ENCODE assay signal across 21 cellular contexts in the genomic region with DNA sequence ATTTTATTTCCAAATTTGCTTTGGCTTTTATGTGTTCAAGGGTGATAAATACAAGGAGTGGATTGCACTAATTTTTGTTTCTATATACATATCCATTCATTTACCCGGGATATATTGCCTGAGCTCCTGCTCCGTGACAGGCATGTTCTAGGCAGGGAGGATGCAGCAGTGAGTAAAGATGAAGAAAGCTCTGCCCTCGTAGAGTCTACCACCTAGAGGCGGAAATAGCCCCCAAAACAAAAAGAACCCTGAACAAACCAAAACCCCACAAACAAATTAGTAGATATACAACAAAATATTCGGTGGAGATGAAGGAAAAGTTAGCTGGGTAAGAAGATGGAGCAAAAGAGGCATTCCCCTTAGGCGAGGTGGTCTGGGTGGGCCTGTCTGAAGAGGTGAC.
A peak's percentile ranks its signal among the peaks of the same experiment; 100 is the strongest.
DNase-seq lines count a peak whose midpoint lies in the region; ATAC-seq and TF ChIP-seq lines count a peak whose summit lies in the region.
"Had no signal": no experiment of that assay in that cellular context is flagged by ENCODE, and none has a peak within 500 bp of the region (broad histone marks: within the 10 kb centered on the region; RNA-seq: fewer than 3 reads in every experiment).

No MANE protein-coding gene starts in this region.

- H3K36me3 ChIP-seq in BE2C (no peaks in the 10 kb centered on the region), PC-3 (ENCODE audit: low read depth, low read length) (no peaks in the 10 kb centered on the region), esophagus squamous epithelium (no peaks in the 10 kb centered on the region), neuronal stem cell (replicated peaks in 1 of 2; ENCODE audit: control insufficient read depth in 2 of 2, insufficient read depth in 2 of 2, low read length in 2 of 2) (no peaks in the 10 kb centered on the region)

- H3K9me3 ChIP-seq in BE2C (no peaks in the 10 kb centered on the region), PC-3 (ENCODE audit: low read length) (no peaks in the 10 kb centered on the region), esophagus squamous epithelium (no peaks in the 10 kb centered on the region), neuronal stem cell (replicated peaks in 1 of 2; ENCODE audit: control insufficient read depth in 2 of 2, insufficient read depth in 1 of 2, low read depth in 1 of 2, low read length in 2 of 2) (no peaks in the 10 kb centered on the region)
- H3K9me3 ChIP-seq: SK-N-SH had no signal

- no peak overlapping the region for H3K14ac ChIP-seq in neuronal stem cell (ENCODE audit: low read length)

- H3F3A ChIP-seq in PC-3 (ENCODE audit: low read length, unreplicated experiment), result no peaks in the 10 kb centered on the region

- H2BK12ac ChIP-seq in neuronal stem cell (ENCODE audit: low read length), result no peak overlapping the region

- no peak overlapping the region for H3K9ac ChIP-seq in PC-3 (ENCODE audit: low read length)
- H3K9ac ChIP-seq in neuronal stem cell (ENCODE audit: low read depth, low read length, poor library complexity), result no peak overlapping the region
- H3K9ac ChIP-seq: SK-N-SH had no signal

- intact Hi-C loops in PC-3 (cut with micrococcal nuclease) (no loop called here), esophagus squamous epithelium (cut with DNase I) (no loop called here)

- H3K4me2 ChIP-seq in PC-3 (ENCODE audit: low read length) (no peak overlapping the region), neuronal stem cell (ENCODE audit: insufficient read depth, low read length, poor library complexity, severe bottlenecking) (no peak overlapping the region)
- H3K4me2 ChIP-seq: PC-9, SK-N-SH had no signal

- peaks cover 32% of the 10 kb centered on the region for H3K4me1 ChIP-seq in BE2C
- no peaks in the 10 kb centered on the region for H3K4me1 ChIP-seq in PC-3 (ENCODE audit: insufficient read depth, low read length)
- H3K4me1 ChIP-seq in esophagus squamous epithelium, result peaks cover 54 to 100% (median 77%) of the 10 kb centered on the region in 3 donors
- peaks cover 0 to 9% of the 10 kb centered on the region in 2 donors for H3K4me1 ChIP-seq in neuronal stem cell (ENCODE audit: control insufficient read depth in 2 of 2, insufficient read depth in 1 of 2, low read depth in 1 of 2, low read length in 2 of 2)

- H3K9me3 Mint-ChIP-seq in stimulated activated memory B cell treated with anti-CD40 and anti-IgM and Interleukin-4, amounts not matched to agents 10 μg/mL and 1 μg/mL and 100 μg/mL, for 72 hours, result no peaks in the 10 kb centered on the region
- H3K9me3 Mint-ChIP-seq in T-helper 2 cell treated with Interferon-gamma antibody and Interleukin-4, amounts not matched to agents 5 μg/mL and 100 μg/mL, for 36 hours, result no peaks in the 10 kb centered on the region
- H3K9me3 Mint-ChIP-seq: CD4-positive, CD25-positive, alpha-beta regulatory T cell had no signal

- no peak overlapping the region for H2AK5ac ChIP-seq in neuronal stem cell (ENCODE audit: low read depth, low read length)

- DNase-seq in BE2C (peak; percentile 5), PC-3 (no peak), esophagus squamous epithelium (lab: John Stamatoyannopoulos, UW) (no peak), neuronal stem cell (ENCODE audit: low spot score) (no peak)
- DNase-seq in T-helper 2 cell treated with Interferon-gamma antibody and Interleukin-4, amounts not matched to agents 5 μg/mL and 100 μg/mL, for 36 hours (ENCODE audit: low spot score), result no peak
- no peak for DNase-seq in activated CD4-positive, alpha-beta T cell treated with anti-CD3 and anti-CD28 coated beads, Interleukin-2, amount 50 U/mL, for 4 hours
- DNase-seq: CD4-positive, CD25-positive, alpha-beta regulatory T cell; DMS153; Karpas-422; NCI-H1105; NCI-H146; NCI-H1930; NCI-H2107; NCI-H524; NCI-H748 treated with DMSO at 0.1 percent for 48 hours; PC-9; RPMI8226; SIG-M5 had no signal

- TF ChIP-seq CTCF in BE2C (IDR thresholded peaks at IDR 0.05; ENCODE audit: low read depth, low read length) (0 out of 2 replicates have a peak, but pooled peaks have one; percentile 4), PC-3 (conservative IDR thresholded peaks at IDR 0.05; ENCODE audit: low read depth, low read length) (no peak), esophagus squamous epithelium (IDR thresholded peaks at IDR 0.05) (no peak)

- H4K91ac ChIP-seq in neuronal stem cell (ENCODE audit: low read depth, low read length, poor library complexity), result no peak overlapping the region

- no peaks in the 10 kb centered on the region for H3K9me2 ChIP-seq in PC-3 (replicated peaks; ENCODE audit: low read length)
- H3K9me2 ChIP-seq: SK-N-SH had no signal

- H3K79me2 ChIP-seq in PC-3 (ENCODE audit: low read length), result no peaks in the 10 kb centered on the region

- H3K4ac ChIP-seq in neuronal stem cell (ENCODE audit: low read length), result no peak overlapping the region

- H3K18ac ChIP-seq in neuronal stem cell (ENCODE audit: low read length), result no peak overlapping the region

- H3K4me3 ChIP-seq in BE2C (ENCODE audit: low read depth, low read length) (no peak overlapping the region), PC-3 (ENCODE audit: low read length) (no peak overlapping the region), esophagus squamous epithelium (no peak overlapping the region), neuronal stem cell (ENCODE audit: low read length in 2 of 2) (no peak overlapping the region)
- H3K4me3 ChIP-seq: PC-9 had no signal

- H3K36me3 Mint-ChIP-seq in stimulated activated memory B cell treated with anti-CD40 and anti-IgM and Interleukin-4, amounts not matched to agents 10 μg/mL and 1 μg/mL and 100 μg/mL, for 72 hours, result no peaks in the 10 kb centered on the region
- H3K36me3 Mint-ChIP-seq in T-helper 2 cell treated with Interferon-gamma antibody and Interleukin-4, amounts not matched to agents 5 μg/mL and 100 μg/mL, for 36 hours (ENCODE audit: low read depth), result no peaks in the 10 kb centered on the region
- H3K36me3 Mint-ChIP-seq: CD4-positive, CD25-positive, alpha-beta regulatory T cell had no signal

- peaks cover 9% of the 10 kb centered on the region for H3K27me3 Mint-ChIP-seq in stimulated activated memory B cell treated with anti-CD40 and anti-IgM and Interleukin-4, amounts not matched to agents 10 μg/mL and 1 μg/mL and 100 μg/mL, for 72 hours
- no peaks in the 10 kb centered on the region for H3K27me3 Mint-ChIP-seq in T-helper 2 cell treated with Interferon-gamma antibody and Interleukin-4, amounts not matched to agents 5 μg/mL and 100 μg/mL, for 36 hours (ENCODE audit: low read depth)

- POLR2A ChIA-PET in PC-3 (lab: Charles Lee; ENCODE audit: unreplicated experiment), result no interaction called here

- no peak for TF ChIP-seq POLR2A in esophagus squamous epithelium (IDR thresholded peaks at IDR 0.05)

- H4K20me1 ChIP-seq in PC-3 (ENCODE audit: low read length), result no peaks in the 10 kb centered on the region

- peak overlapping the region; percentile 40 for H2BK5ac ChIP-seq in neuronal stem cell (ENCODE audit: low read length)

- H2BK120ac ChIP-seq in neuronal stem cell (ENCODE audit: low read depth, low read length), result no peak overlapping the region

- H2AFZ ChIP-seq in PC-3 (ENCODE audit: low read length) (no peak overlapping the region), neuronal stem cell (ENCODE audit: low read length) (no peak overlapping the region)
- H2AFZ ChIP-seq: PC-9 had no signal

- no peak overlapping the region for H3K4me3 Mint-ChIP-seq in stimulated activated memory B cell treated with anti-CD40 and anti-IgM and Interleukin-4, amounts not matched to agents 10 μg/mL and 1 μg/mL and 100 μg/mL, for 72 hours
- H3K4me3 Mint-ChIP-seq in T-helper 2 cell treated with Interferon-gamma antibody and Interleukin-4, amounts not matched to agents 5 μg/mL and 100 μg/mL, for 36 hours, result no peak overlapping the region
- H3K4me3 Mint-ChIP-seq: CD4-positive, CD25-positive, alpha-beta regulatory T cell had no signal

- no peak overlapping the region for H4K8ac ChIP-seq in neuronal stem cell (ENCODE audit: low read depth, low read length)

- no TSS peak for BruUV-seq in PC-3 (replicated peaks; lab: Mats Ljungman, UMichigan)

- H3K27ac Mint-ChIP-seq in stimulated activated memory B cell treated with anti-CD40 and anti-IgM and Interleukin-4, amounts not matched to agents 10 μg/mL and 1 μg/mL and 100 μg/mL, for 72 hours, result no peak overlapping the region
- H3K27ac Mint-ChIP-seq in T-helper 2 cell treated with Interferon-gamma antibody and Interleukin-4, amounts not matched to agents 5 μg/mL and 100 μg/mL, for 36 hours, result no peak overlapping the region
- H3K27ac Mint-ChIP-seq: CD4-positive, CD25-positive, alpha-beta regulatory T cell had no signal

- H2BK15ac ChIP-seq in neuronal stem cell (ENCODE audit: low read length), result no peak overlapping the region

- H3K27ac ChIP-seq in PC-3 (ENCODE audit: low read length) (no peak overlapping the region), esophagus squamous epithelium (peak overlapping the region; percentile 33 to 90 (median 74)), neuronal stem cell (replicated peaks; ENCODE audit: low read length) (no peak overlapping the region)
- H3K27ac ChIP-seq: PC-9 had no signal

- H3K23ac ChIP-seq in neuronal stem cell (ENCODE audit: low read depth, low read length, poor library complexity), result no peak overlapping the region

- H3K79me1 ChIP-seq in neuronal stem cell (ENCODE audit: low read depth, low read length), result no peaks in the 10 kb centered on the region

- CTCF ChIA-PET in PC-3 (lab: Charles Lee), result no interaction called here

- ATAC-seq in PC-3, result peak; percentile 35
- ATAC-seq in stimulated activated memory B cell treated with anti-CD40 and anti-IgM and Interleukin-4, amounts not matched to agents 10 μg/mL and 1 μg/mL and 100 μg/mL, for 72 hours, result no peak
- ATAC-seq in GM21529 (IDR thresholded peaks at IDR 0.05; ENCODE audit: unreplicated experiment), result no peak

- WGBS in esophagus squamous epithelium, 2 donors, result 59 to 79% methylated on average over 6 of the region's 6 CpGs
- WGBS in neuronal stem cell (ENCODE audit: extremely low coverage in 2 of 2, insufficient read length in 2 of 2, insufficient replicate concordance in 1 of 2), 2 donors, result no CpG with 5 or more reads among the region's 6 CpGs

- H3K27me3 ChIP-seq in BE2C, result no peaks in the 10 kb centered on the region
- no peaks in the 10 kb centered on the region for H3K27me3 ChIP-seq in PC-3 (ENCODE audit: low read length)
- no peaks in the 10 kb centered on the region for H3K27me3 ChIP-seq in esophagus squamous epithelium
- H3K27me3 ChIP-seq in neuronal stem cell (ENCODE audit: control insufficient read depth in 3 of 3, insufficient read depth in 3 of 3, low read depth in 1 of 3, low read length in 3 of 3), result peaks cover 0 to 39% (median 0%) of the 10 kb centered on the region in 3 experiments

- no peaks in the 10 kb centered on the region for H3K4me1 Mint-ChIP-seq in stimulated activated memory B cell treated with anti-CD40 and anti-IgM and Interleukin-4, amounts not matched to agents 10 μg/mL and 1 μg/mL and 100 μg/mL, for 72 hours
- H3K4me1 Mint-ChIP-seq in T-helper 2 cell treated with Interferon-gamma antibody and Interleukin-4, amounts not matched to agents 5 μg/mL and 100 μg/mL, for 36 hours (ENCODE audit: low read depth), result no peaks in the 10 kb centered on the region
- H3K4me1 Mint-ChIP-seq: CD4-positive, CD25-positive, alpha-beta regulatory T cell had no signal

Comparison
In these comparisons a context has a peak if more than half of its experiments do, and no peak if none do; other contexts are left out.
1. H3K27ac ChIP-seq: peak in esophagus squamous epithelium (4 of 4); none in PC-3 (single experiment) and neuronal stem cell (single experiment).